16 cellular contexts compared by ENCODE assay signal in the genomic region with DNA sequence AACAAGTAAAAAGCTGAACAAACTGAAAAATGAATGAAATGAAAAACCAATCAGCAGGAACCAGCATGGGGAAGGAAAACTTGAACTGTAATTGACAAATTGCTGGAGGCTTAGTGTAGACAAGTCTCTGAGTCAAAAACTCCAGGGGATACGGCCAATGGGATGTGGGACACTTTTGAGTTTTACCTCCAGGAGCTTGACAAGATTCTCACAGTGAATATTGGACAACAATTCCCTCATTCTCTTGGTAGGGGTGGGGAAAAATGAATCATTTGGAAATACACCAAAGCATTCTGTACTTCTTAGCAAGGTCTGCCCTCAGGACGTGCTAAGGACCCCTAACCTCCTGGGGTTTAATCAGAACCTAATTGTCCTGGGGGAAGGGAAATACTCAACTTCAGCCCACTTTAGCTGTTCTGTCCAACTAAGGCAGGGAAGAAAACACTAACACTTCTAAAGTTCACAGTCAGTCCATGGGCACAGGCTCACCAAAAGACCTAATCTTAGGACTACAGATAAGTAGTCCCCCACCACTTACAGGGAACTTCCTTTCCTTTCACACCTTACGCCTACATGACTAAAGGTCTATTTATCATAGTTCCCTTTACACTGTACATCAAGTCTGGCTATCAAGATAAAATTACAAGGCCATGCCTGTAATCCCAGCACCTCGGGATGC.
"Had no signal": no experiment of that assay in that cellular context is flagged by ENCODE, and none has a peak within 500 bp of the region (broad histone marks: within the 10 kb centered on the region; RNA-seq: fewer than 3 reads in every experiment).

No MANE protein-coding gene starts in this region.

- DNase-seq: activated CD4-positive, alpha-beta T cell treated with anti-CD3 and anti-CD28 coated beads, Interleukin-2, amount 50 U/mL, for 1 hour; activated naive CD4-positive, alpha-beta T cell treated with anti-CD3 and anti-CD28 coated beads, Interleukin-2, amount 10 ng/mL, durations not matched to agents 7 days and 5 days; activated T-cell treated with anti-CD3 and anti-CD28 coated beads for 4 hours; adrenal gland; brain microvascular endothelial cell; dermis blood vessel endothelial cell; erythroblast; hippocampal formation; pancreas; right cardiac atrium; T-helper 9 cell; tibial artery; uterus had no signal

- H3K27ac ChIP-seq: adrenal gland, brain microvascular endothelial cell, pancreas, tibial artery, uterus had no signal

- H3K4me1 ChIP-seq: adrenal gland, pancreas, tibial artery, uterus had no signal

- H3K4me2 ChIP-seq: smooth muscle cell had no signal

- H3K4me3 Mint-ChIP-seq: activated naive CD4-positive, alpha-beta T cell treated with anti-CD3 and anti-CD28 coated beads, Interleukin-2, amount 10 ng/mL, durations not matched to agents 7 days and 5 days; activated T-helper 17 cell treated with anti-CD3 and anti-CD28 coated beads, Interleukin-2, amount 50 U/mL, for 72 hours; WTC11 had no signal

- H3K9me3 Mint-ChIP-seq: activated naive CD4-positive, alpha-beta T cell treated with anti-CD3 and anti-CD28 coated beads, Interleukin-2, amount 10 ng/mL, durations not matched to agents 7 days and 5 days; activated T-helper 17 cell treated with anti-CD3 and anti-CD28 coated beads, Interleukin-2, amount 50 U/mL, for 72 hours had no signal

- H3K36me3 ChIP-seq: adrenal gland, brain microvascular endothelial cell, pancreas, tibial artery, uterus had no signal

- H3K4me3 ChIP-seq: adrenal gland, pancreas, smooth muscle cell, tibial artery, uterus had no signal

- ATAC-seq: activated T-helper 17 cell treated with anti-CD3 and anti-CD28 coated beads, Interleukin-2, amount 50 U/mL, for 72 hours; pancreas; right cardiac atrium had no signal

- H3K36me3 Mint-ChIP-seq: activated naive CD4-positive, alpha-beta T cell treated with anti-CD3 and anti-CD28 coated beads, Interleukin-2, amount 10 ng/mL, durations not matched to agents 7 days and 5 days had no signal

- H3K27me3 ChIP-seq: adrenal gland, brain microvascular endothelial cell, pancreas, tibial artery, uterus had no signal

- FAIRE-seq: pancreas had no signal

- H3K27ac Mint-ChIP-seq: activated naive CD4-positive, alpha-beta T cell treated with anti-CD3 and anti-CD28 coated beads, Interleukin-2, amount 10 ng/mL, durations not matched to agents 7 days and 5 days; activated T-helper 17 cell treated with anti-CD3 and anti-CD28 coated beads, Interleukin-2, amount 50 U/mL, for 72 hours; WTC11 had no signal

- H3K4me1 Mint-ChIP-seq: activated naive CD4-positive, alpha-beta T cell treated with anti-CD3 and anti-CD28 coated beads, Interleukin-2, amount 10 ng/mL, durations not matched to agents 7 days and 5 days; activated T-helper 17 cell treated with anti-CD3 and anti-CD28 coated beads, Interleukin-2, amount 50 U/mL, for 72 hours had no signal
